Comparison of ENCODE assay signal across 8 cellular contexts in genomic region chr12:15910468-15910863, GRCh38. TPM values are rescaled to one million over a fixed set of nuclear protein-coding genes. Genes with fewer than 3 reads are reported as not detected.
DNase-seq lines count a peak whose midpoint lies in the region; ATAC-seq, FAIRE-seq and TF ChIP-seq lines count a peak whose summit lies in the region.

No MANE protein-coding gene starts in this region.

- TF ChIP-seq POLR2A in ovary (IDR thresholded peaks at IDR 0.05) = no peak

- no peak for TF ChIP-seq CTCF in Caco-2 (IDR thresholded peaks at IDR 0.05; ENCODE audit: insufficient read depth in 1 of 2, low read depth in 1 of 2, low read length in 1 of 2, severe bottlenecking in 1 of 2, unreplicated experiment in 1 of 2)
- no peak for TF ChIP-seq CTCF in pancreas (IDR thresholded peaks at IDR 0.05)
- no peak for TF ChIP-seq CTCF in ovary (IDR thresholded peaks at IDR 0.05)

- H3K27me3 Mint-ChIP-seq in Caco-2 (ENCODE audit: insufficient read depth, unreplicated experiment) = no peaks in the 10 kb centered on the region
- H3K27me3 Mint-ChIP-seq in effector memory CD8-positive, alpha-beta T cell = no peaks in the 10 kb centered on the region

- peak overlapping the region; percentile 93 for H3K27ac Mint-ChIP-seq in Caco-2 (ENCODE audit: unreplicated experiment)
- H3K27ac Mint-ChIP-seq in effector memory CD8-positive, alpha-beta T cell = peak overlapping the region; percentile 87 to 93

- no peaks in the 10 kb centered on the region for H3K4me1 Mint-ChIP-seq in Caco-2 (ENCODE audit: low read depth, unreplicated experiment)
- peaks cover 7 to 12% of the 10 kb centered on the region in 2 donors for H3K4me1 Mint-ChIP-seq in effector memory CD8-positive, alpha-beta T cell (ENCODE audit: low read depth in 2 of 2)

- no peaks in the 10 kb centered on the region for H3K9me3 ChIP-seq in Caco-2
- H3K9me3 ChIP-seq in pancreas = no peaks in the 10 kb centered on the region
- no peaks in the 10 kb centered on the region for H3K9me3 ChIP-seq in ovary

- CTCF ChIA-PET in Caco-2 (lab: Charles Lee) = interaction anchor here (0.6 to 2.4 kb wide), 2 partner anchors 11 to 46 kb away, joined by 4 to 17 read pairs; no protein-coding TSS in a partner anchor

- no peaks in the 10 kb centered on the region for H3K36me3 ChIP-seq in Caco-2 (ENCODE audit: control insufficient read depth, insufficient read depth, low read length)
- H3K36me3 ChIP-seq in pancreas = no peaks in the 10 kb centered on the region
- no peaks in the 10 kb centered on the region for H3K36me3 ChIP-seq in ovary

- peak overlapping the region; percentile 87 for H3K4me3 ChIP-seq in Caco-2 (ENCODE audit: low read depth, low read length)
- H3K4me3 ChIP-seq in pancreas = peak overlapping the region in 2 of 4 donors; percentile 70 to 71
- H3K4me3 ChIP-seq in ovary = no peak overlapping the region

- H3K36me3 Mint-ChIP-seq in Caco-2 (ENCODE audit: insufficient read depth, unreplicated experiment) = peaks cover 13% of the 10 kb centered on the region
- H3K36me3 Mint-ChIP-seq in effector memory CD8-positive, alpha-beta T cell (ENCODE audit: insufficient read depth) = no peaks in the 10 kb centered on the region

- peak overlapping the region; percentile 88 for H3K4me3 Mint-ChIP-seq in Caco-2 (ENCODE audit: unreplicated experiment)
- peak overlapping the region; percentile 88 to 92 for H3K4me3 Mint-ChIP-seq in effector memory CD8-positive, alpha-beta T cell

- no peaks in the 10 kb centered on the region for H3K9me3 Mint-ChIP-seq in Caco-2 (ENCODE audit: unreplicated experiment)
- no peaks in the 10 kb centered on the region for H3K9me3 Mint-ChIP-seq in effector memory CD8-positive, alpha-beta T cell

- peak overlapping the region; percentile 82 to 93 (median 90) for H3K27ac ChIP-seq in pancreas
- no peak overlapping the region for H3K27ac ChIP-seq in ovary

- no peak for FAIRE-seq in pancreas (lab: Jason Lieb, UNC)

- H3K27me3 ChIP-seq in Caco-2 (replicated peaks; ENCODE audit: control insufficient read depth, insufficient read depth, low read length) = no peaks in the 10 kb centered on the region
- H3K27me3 ChIP-seq in pancreas = no peaks in the 10 kb centered on the region
- no peaks in the 10 kb centered on the region for H3K27me3 ChIP-seq in ovary

- DNase-seq in Caco-2 (no peak), NCI-H460 (ENCODE audit: extremely low read depth, low read depth) (peak; percentile 5), pancreas (no peak), ovary (no peak), Right ventricle myocardium inferior (ENCODE audit: missing footprints) (no peak)
- no peak for DNase-seq in effector memory CD8-positive, alpha-beta T cell
- no peak for DNase-seq in stimulated activated CD4-positive, alpha-beta T cell treated with anti-CD3 and anti-CD28 coated beads, Interleukin-2, amount 100 ng/mL, for 24 hours

- 26 to 31% methylated on average over 5 of the region's 5 CpGs for WGBS in pancreas, 2 donors
- 74 to 78% (median 74%) methylated on average over 5 of the region's 5 CpGs for WGBS in ovary, 3 donors

- BruUV-seq in Caco-2 (replicated peaks; lab: Mats Ljungman, UMichigan) = no TSS peak

- no peak for TF ChIP-seq EP300 in ovary (IDR thresholded peaks at IDR 0.05)

- intact Hi-C loops in Caco-2 (cut with micrococcal nuclease; ENCODE audit: unreplicated experiment) (loop anchor here (2.0 to 10.0 kb wide), 3 partner anchors 16 to 434 kb away; partner anchors contain the start of gene MGST1), pancreas (cut with DNase I) (no loop called here), ovary (cut with DNase I) (no loop called here), Right ventricle myocardium inferior (cut with DNase I) (loop anchor here (5.0 kb wide), 1 partner anchor 67 kb away; no protein-coding TSS in a partner anchor)

- POLR2A ChIA-PET in Caco-2 (lab: Charles Lee) = interaction anchor here (0.6 to 1.7 kb wide), 5 partner anchors 14 to 1107 kb away, joined by 3 to 9 read pairs (median 4); partner anchors contain the start of genes C12orf60 and WBP11

- H3K4me1 ChIP-seq in Caco-2 (peaks cover 22% of the 10 kb centered on the region), pancreas (peaks cover 6 to 18% (median 8%) of the 10 kb centered on the region in 3 donors), ovary (ENCODE audit: insufficient read depth) (no peaks in the 10 kb centered on the region)

- ATAC-seq in effector memory CD8-positive, alpha-beta T cell (replicated peaks) = no peak
- ATAC-seq in pancreas (no peak), HG03025 (IDR thresholded peaks at IDR 0.05; ENCODE audit: low FRiP score, unreplicated experiment) (no peak), Right ventricle myocardium inferior (no peak)

RNA-seq across cellular contexts. Expression of gene DERA, which starts 0.7 kb away (rescaled TPM):
- total RNA-seq in Caco-2 (2022) (84.3 and 86.4 TPM in 2 replicates), pancreas (10 to 100 TPM; 15.3 to 19.4 (median 16.3) TPM), ovary (10 to 100 TPM in 4 of 7 donors, 1 to 10 TPM in 3; 8.1 to 23.0 (median 11.0) TPM), Right ventricle myocardium inferior (21.5 TPM)
- 53.8 and 54.3 TPM in 2 replicates for total RNA-seq in NCI-H460 (2014; rRNA removed; shearing (Covaris generic))
- polyA plus RNA-seq in NCI-H460 (2014; cell fraction: nucleus; rRNA removed) = 29.5 and 44.6 TPM in 2 replicates
- polyA plus RNA-seq in pancreas (10 to 100 TPM; 10.5 to 22.4 TPM), ovary (10 to 100 TPM; 12.0 to 27.7 TPM)

RNA-seq across cellular contexts. Expression of gene STRAP, which starts 28.3 kb away (rescaled TPM):
- total RNA-seq in Caco-2 (2022) (246 and 262 TPM in 2 replicates), pancreas (10 to 100 TPM; 36.1 to 48.7 (median 44.1) TPM), ovary (10 to 100 TPM; 31.7 to 87.6 (median 81.2) TPM), Right ventricle myocardium inferior (135 TPM)
- 124 and 138 TPM in 2 replicates for total RNA-seq in NCI-H460 (2014; rRNA removed; shearing (Covaris generic))
- 64.9 and 91.4 TPM in 2 replicates for polyA plus RNA-seq in NCI-H460 (2014; cell fraction: nucleus; rRNA removed)
- polyA plus RNA-seq in pancreas (10 to 100 TPM; 45.0 to 52.2 TPM), ovary (10 to 100 TPM; 53.1 to 91.4 TPM)

Comparison
In these comparisons a context has a peak if more than half of its experiments do, and no peak if none do; other contexts are left out.
1. H3K27ac ChIP-seq: peak in pancreas (4 of 4); none in ovary (0 of 2).
2. intact Hi-C loops: an anchor here in Caco-2 (2.0 to 10.0 kb wide) and Right ventricle myocardium inferior (5.0 kb wide); none called in pancreas and ovary.